ENCODE assay signal across 8 cellular contexts in the genomic region with DNA sequence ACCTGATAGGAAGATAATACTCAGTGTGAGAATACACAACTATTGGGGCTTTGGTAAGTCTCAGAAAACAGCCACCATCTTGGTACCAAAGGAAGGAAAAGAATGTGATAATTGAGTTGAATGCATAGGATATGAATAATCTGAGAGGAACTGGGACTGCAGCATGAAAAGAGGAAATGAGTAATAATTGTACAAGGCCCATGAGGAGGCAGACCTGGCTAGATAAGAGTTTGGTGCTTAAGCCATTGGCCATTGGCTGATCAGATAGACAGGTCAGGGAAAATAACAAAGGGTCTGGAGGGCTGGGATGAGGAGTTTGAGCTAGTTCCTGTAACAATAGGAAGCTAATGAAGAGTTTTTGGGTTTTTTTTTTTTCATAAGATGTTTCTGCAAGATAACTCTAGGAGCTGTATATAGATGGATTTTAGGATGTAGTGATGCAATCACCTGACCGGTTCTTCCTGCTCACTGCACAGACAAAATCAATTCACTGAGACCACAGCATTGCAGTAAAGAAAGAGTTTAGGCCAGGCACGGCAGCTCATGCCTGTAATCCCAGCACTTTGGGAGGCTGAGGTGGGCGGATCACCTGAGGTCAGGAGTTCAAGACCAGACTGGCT. TPM values are rescaled to one million over a fixed set of nuclear protein-coding genes. Genes with fewer than 3 reads are reported as not detected.
A peak's percentile ranks its signal among the peaks of the same experiment; 100 is the strongest.
DNase-seq lines count a peak whose midpoint lies in the region; ATAC-seq lines count a peak whose summit lies in the region.

No MANE protein-coding gene starts in this region.

- intact Hi-C loops in left ventricle myocardium superior (cut with micrococcal nuclease): no loop called here

- ATAC-seq in GM18907 (IDR thresholded peaks at IDR 0.05; ENCODE audit: unreplicated experiment): peak; percentile 91
- ATAC-seq in HG02852 (IDR thresholded peaks at IDR 0.05; ENCODE audit: unreplicated experiment): peak; percentile 94
- ATAC-seq in left ventricle myocardium superior: no peak

- DNase-seq in OCI-M1 (lab: John Stamatoyannopoulos, UW): peak; percentile 75
- peak; percentile 60 for DNase-seq in kidney tubule cell (ENCODE audit: low spot score)
- no peak for DNase-seq in NCI-H128 (lab: John Stamatoyannopoulos, UW; ENCODE audit: unreplicated experiment)
- DNase-seq in NCI-H2107 (lab: John Stamatoyannopoulos, UW): no peak
- no peak for DNase-seq in NK-92 treated with Interleukin-12 subunit alpha and Interleukin-12 subunit beta, amount 100 ng/mL, for 24 hours (lab: John Stamatoyannopoulos, UW)
- no peak for DNase-seq in left ventricle myocardium superior

RNA-seq across cellular contexts. Expression of gene TRMT2B, which starts 5.3 kb away (rescaled TPM):
- total RNA-seq in left ventricle myocardium superior: 19.2 TPM

RNA-seq across cellular contexts. Expression of gene TMEM35A, which starts 21.5 kb away (rescaled TPM):
- 0.30 TPM for total RNA-seq in left ventricle myocardium superior

RNA-seq across cellular contexts. Expression of gene CENPI, which starts 40.8 kb away (rescaled TPM):
- 0.27 TPM for total RNA-seq in left ventricle myocardium superior

Comparison
In these comparisons a context has a peak if more than half of its experiments do, and no peak if none do; other contexts are left out.
1. DNase-seq: peak in OCI-M1 (single experiment) and kidney tubule cell (single experiment); none in NCI-H128 (single experiment), NCI-H2107 (single experiment), NK-92 treated with Interleukin-12 subunit alpha and Interleukin-12 subunit beta, amount 100 ng/mL, for 24 hours (single experiment) and left ventricle myocardium superior (single experiment).